ENCODE assay signal across 15 cellular contexts in the genomic region with DNA sequence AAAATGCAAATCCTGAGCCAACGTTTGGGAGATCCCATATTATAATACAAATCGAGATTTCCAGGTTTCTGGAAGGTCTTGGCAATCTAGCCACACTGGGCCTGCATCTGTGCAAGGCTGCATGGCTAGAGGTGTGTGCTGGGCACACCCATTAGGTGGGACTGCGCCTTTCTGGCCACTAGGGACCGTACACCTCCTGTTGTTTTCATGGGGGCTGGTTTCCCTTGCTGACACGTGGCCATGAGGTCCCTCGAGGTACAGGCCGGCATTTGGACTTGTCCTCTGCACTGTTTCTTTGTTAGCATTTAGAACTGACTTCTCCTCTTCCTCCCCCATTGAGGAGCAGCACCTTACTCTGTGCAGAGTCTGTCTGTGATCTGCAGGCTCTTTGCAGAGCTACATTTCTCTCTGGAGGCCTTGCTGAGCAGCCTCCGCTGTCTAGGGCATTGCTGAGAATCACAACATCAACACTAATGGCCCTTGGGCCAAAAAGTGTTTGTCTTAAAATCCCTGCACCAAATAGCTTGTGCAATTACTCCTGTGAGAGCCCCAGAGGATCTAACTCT.
DNase-seq lines count a peak whose midpoint lies in the region; ATAC-seq and TF ChIP-seq lines count a peak whose summit lies in the region.
"Had no signal": no experiment of that assay in that cellular context is flagged by ENCODE, and none has a peak within 500 bp of the region (broad histone marks: within the 10 kb centered on the region; RNA-seq: fewer than 3 reads in every experiment).

No MANE protein-coding gene starts in this region.

- H3K9me3 ChIP-seq in OCI-LY1 (ENCODE audit: low read length), result no peaks in the 10 kb centered on the region
- H3K9me3 ChIP-seq: BLaER1, SK-N-SH, spleen had no signal

- no peaks in the 10 kb centered on the region for H4K20me1 ChIP-seq in OCI-LY1 (ENCODE audit: insufficient read depth, low read length)

- H3K27me3 Mint-ChIP-seq in mesothelial cell of epicardium (ENCODE audit: low read depth) (no peaks in the 10 kb centered on the region), T-cell (peaks cover 3 to 9% of the 10 kb centered on the region in 2 donors)
- H3K27me3 Mint-ChIP-seq: stimulated activated naive CD8-positive, alpha-beta T cell treated with anti-CD3 and anti-CD28 coated beads, Interleukin-15, amount 100 ng/mL, for 72 hours had no signal

- no peak for ATAC-seq in T-cell (replicated peaks in 1 of 4)
- ATAC-seq: stimulated activated naive CD8-positive, alpha-beta T cell treated with anti-CD3 and anti-CD28 coated beads, Interleukin-15, amount 100 ng/mL, for 72 hours had no signal

- peak; percentile 42; the same call in 2 of the 3 replicates for TF ChIP-seq CTCF in GM12872 (IDR thresholded peaks at IDR 0.05; ENCODE audit: insufficient read depth, low read depth, low read length)
- TF ChIP-seq CTCF in OCI-LY1 (IDR thresholded peaks at IDR 0.05; ENCODE audit: low read length), result peak; percentile 22; the same call in 1 of the 2 replicates
- no peak for TF ChIP-seq CTCF in mesothelial cell of epicardium (IDR thresholded peaks at IDR 0.05; ENCODE audit: unreplicated experiment)

- no peak overlapping the region for H3K9ac ChIP-seq in OCI-LY1 (ENCODE audit: low read length)
- H3K9ac ChIP-seq: BLaER1, SK-N-SH had no signal

- CTCF ChIA-PET in T-cell (lab: Charles Lee), result interaction anchor here in 1 of 2 donors (0.7 kb wide), 2 partner anchors 9 to 16 kb away, joined by 3 to 4 read pairs; no protein-coding TSS in a partner anchor

- H3K4me2 ChIP-seq in OCI-LY1 (ENCODE audit: low read length), result no peak overlapping the region
- H3K4me2 ChIP-seq: SK-N-SH had no signal

- no peak overlapping the region for H3K4me3 ChIP-seq in OCI-LY1 (ENCODE audit: low read depth, low read length, poor library complexity, severe bottlenecking)
- H3K4me3 ChIP-seq: BLaER1, spleen had no signal

- DNase-seq in Daoy (ENCODE audit: low read depth) (peak; percentile 7), mesothelial cell of epicardium (ENCODE audit: low spot score in 2 of 2, unreplicated experiment in 2 of 2) (no peak), T-cell (no peak), nucleus accumbens (lab: John Stamatoyannopoulos, UW) (no peak)
- no peak for DNase-seq in activated effector memory CD4-positive, alpha-beta T cell treated with anti-CD3 and anti-CD28 coated beads, Interleukin-2, amount 50 U/mL, for 16 hours
- DNase-seq: activated effector memory CD4-positive, alpha-beta T cell treated with Interleukin-2 at 50 U/mL for 16 hours; midbrain; MM.1S; NCI-H226; SK-N-SH; spleen; stimulated activated naive CD8-positive, alpha-beta T cell treated with anti-CD3 and anti-CD28 coated beads, Interleukin-15, amount 100 ng/mL, for 72 hours had no signal

- no peaks in the 10 kb centered on the region for H3K36me3 ChIP-seq in OCI-LY1 (ENCODE audit: insufficient read depth, low read length)
- H3K36me3 ChIP-seq: spleen had no signal

- H3K36me3 Mint-ChIP-seq in mesothelial cell of epicardium, result peaks cover 9% of the 10 kb centered on the region
- H3K36me3 Mint-ChIP-seq in T-cell, result no peaks in the 10 kb centered on the region

- no peaks in the 10 kb centered on the region for H3F3A ChIP-seq in OCI-LY1 (ENCODE audit: insufficient read depth, low read length)

- POLR2A ChIA-PET in T-cell (lab: Charles Lee), result no interaction called here

- H3K4me3 Mint-ChIP-seq in mesothelial cell of epicardium (no peak overlapping the region), T-cell (no peak overlapping the region)
- H3K4me3 Mint-ChIP-seq: stimulated activated naive CD8-positive, alpha-beta T cell treated with anti-CD3 and anti-CD28 coated beads, Interleukin-15, amount 100 ng/mL, for 72 hours had no signal

- 0 out of 2 replicates have a peak, but pooled peaks cover 3% of the 10 kb centered on the region for H3K27me3 ChIP-seq in OCI-LY1 (ENCODE audit: insufficient read depth, low read length)
- H3K27me3 ChIP-seq: BLaER1, spleen had no signal

- H3K27ac ChIP-seq in OCI-LY1 (ENCODE audit: low read depth, low read length, poor library complexity, severe bottlenecking), result no peak overlapping the region
- H3K27ac ChIP-seq: BLaER1, spleen had no signal

- H3K4me1 Mint-ChIP-seq in mesothelial cell of epicardium, result peaks cover 47% of the 10 kb centered on the region
- no peaks in the 10 kb centered on the region for H3K4me1 Mint-ChIP-seq in T-cell
- H3K4me1 Mint-ChIP-seq: stimulated activated naive CD8-positive, alpha-beta T cell treated with anti-CD3 and anti-CD28 coated beads, Interleukin-15, amount 100 ng/mL, for 72 hours had no signal

- no peaks in the 10 kb centered on the region for H3K79me2 ChIP-seq in OCI-LY1 (ENCODE audit: insufficient read depth, low read length)

- H3K27ac Mint-ChIP-seq in mesothelial cell of epicardium (peak overlapping the region; percentile 96), T-cell (no peak overlapping the region)

- H2AFZ ChIP-seq in OCI-LY1 (ENCODE audit: low read length), result no peak overlapping the region

- no peaks in the 10 kb centered on the region for H3K4me1 ChIP-seq in OCI-LY1 (ENCODE audit: insufficient read depth, low read length, severe bottlenecking)

- H3K9me2 ChIP-seq in OCI-LY1 (ENCODE audit: low read depth, low read length), result no peaks in the 10 kb centered on the region
- H3K9me2 ChIP-seq: SK-N-SH had no signal

- H3K9me3 Mint-ChIP-seq in mesothelial cell of epicardium (no peaks in the 10 kb centered on the region), T-cell (no peaks in the 10 kb centered on the region)
- H3K9me3 Mint-ChIP-seq: stimulated activated naive CD8-positive, alpha-beta T cell treated with anti-CD3 and anti-CD28 coated beads, Interleukin-15, amount 100 ng/mL, for 72 hours had no signal
